In genomic region chr2:129712586-129712985, GRCh38 we compare ENCODE assay signal across 29 cellular contexts.
"Had no signal": no experiment of that assay in that cellular context is flagged by ENCODE, and none has a peak within 500 bp of the region (broad histone marks: within the 10 kb centered on the region; RNA-seq: fewer than 3 reads in every experiment).

No MANE protein-coding gene starts in this region.

- H3K27ac Mint-ChIP-seq: activated B cell treated with CpG ODN at 0.5 μM for 24 hours; activated naive CD8-positive, alpha-beta T cell; activated T-cell treated with anti-CD3 and anti-CD28 coated beads, Interleukin-2, amount 50 U/mL, for 72 hours; mesothelial cell of epicardium; naive thymus-derived CD4-positive, alpha-beta T cell; stimulated activated naive B cell treated with anti-CD40 and anti-IgM and Interleukin-4, amounts not matched to agents 10 μg/mL and 1 μg/mL and 100 μg/mL, for 72 hours had no signal

- H3K9me3 ChIP-seq: gastroesophageal sphincter, psoas muscle, right atrium auricular region, stomach, thyroid gland, upper lobe of left lung had no signal

- H3K4me3 Mint-ChIP-seq: activated B cell treated with CpG ODN at 0.5 μM for 24 hours; activated naive CD8-positive, alpha-beta T cell; activated T-cell treated with anti-CD3 and anti-CD28 coated beads, Interleukin-2, amount 50 U/mL, for 72 hours; central memory CD8-positive, alpha-beta T cell; mesothelial cell of epicardium; naive thymus-derived CD4-positive, alpha-beta T cell; neural crest cell; stimulated activated naive B cell treated with anti-CD40 and anti-IgM and Interleukin-4, amounts not matched to agents 10 μg/mL and 1 μg/mL and 100 μg/mL, for 72 hours had no signal

- H3K4me1 ChIP-seq: gastroesophageal sphincter, parathyroid adenoma, psoas muscle, right atrium auricular region, stomach, upper lobe of left lung had no signal

- H3K4me3 ChIP-seq: gastroesophageal sphincter, psoas muscle, right atrium auricular region, smooth muscle cell, stomach, thyroid gland, upper lobe of left lung had no signal

- H3K27ac ChIP-seq: gastroesophageal sphincter, parathyroid adenoma, psoas muscle, right atrium auricular region, stomach, thyroid gland, upper lobe of left lung had no signal

- H3K27me3 ChIP-seq: right atrium auricular region, thyroid gland, upper lobe of left lung had no signal

- FAIRE-seq: bronchial epithelial cell, keratinocyte had no signal

- H3K36me3 Mint-ChIP-seq: activated naive CD8-positive, alpha-beta T cell; mesothelial cell of epicardium; naive thymus-derived CD4-positive, alpha-beta T cell; stimulated activated naive B cell treated with anti-CD40 and anti-IgM and Interleukin-4, amounts not matched to agents 10 μg/mL and 1 μg/mL and 100 μg/mL, for 72 hours had no signal

- H3K36me3 ChIP-seq: gastroesophageal sphincter, right atrium auricular region, stomach, thyroid gland, upper lobe of left lung had no signal

- DNase-seq: activated B cell treated with CpG ODN at 0.5 μM for 24 hours; activated naive CD4-positive, alpha-beta T cell; activated T-cell treated with anti-CD3 and anti-CD28 coated beads for 4 hours; activated T-cell treated with anti-CD3 and anti-CD28 coated beads, Interleukin-2, amount 50 U/mL, for 72 hours; anterior cingulate cortex; dermis blood vessel endothelial cell; effector CD8-positive, alpha-beta T cell; head of caudate nucleus; hippocampal formation; left cardiac atrium; naive thymus-derived CD4-positive, alpha-beta T cell; nucleus accumbens; psoas muscle; stimulated activated CD4-positive, alpha-beta T cell treated with anti-CD3 and anti-CD28 coated beads, Interleukin-2, amount 100 ng/mL, for 24 hours; stimulated activated naive B cell treated with anti-CD40 and anti-IgM and Interleukin-4, amounts not matched to agents 10 μg/mL and 1 μg/mL and 100 μg/mL, for 72 hours; stomach; T-helper 2 cell; thyroid gland; upper lobe of left lung had no signal

- H3K4me1 Mint-ChIP-seq: activated B cell treated with CpG ODN at 0.5 μM for 24 hours; central memory CD8-positive, alpha-beta T cell; naive thymus-derived CD4-positive, alpha-beta T cell; stimulated activated naive B cell treated with anti-CD40 and anti-IgM and Interleukin-4, amounts not matched to agents 10 μg/mL and 1 μg/mL and 100 μg/mL, for 72 hours had no signal

- H3K9me3 Mint-ChIP-seq: activated B cell treated with CpG ODN at 0.5 μM for 24 hours; activated T-cell treated with anti-CD3 and anti-CD28 coated beads, Interleukin-2, amount 50 U/mL, for 72 hours; central memory CD8-positive, alpha-beta T cell; mesothelial cell of epicardium; neural crest cell; stimulated activated naive B cell treated with anti-CD40 and anti-IgM and Interleukin-4, amounts not matched to agents 10 μg/mL and 1 μg/mL and 100 μg/mL, for 72 hours had no signal
